ENCODE assay signal across 7 cellular contexts in the genomic region with DNA sequence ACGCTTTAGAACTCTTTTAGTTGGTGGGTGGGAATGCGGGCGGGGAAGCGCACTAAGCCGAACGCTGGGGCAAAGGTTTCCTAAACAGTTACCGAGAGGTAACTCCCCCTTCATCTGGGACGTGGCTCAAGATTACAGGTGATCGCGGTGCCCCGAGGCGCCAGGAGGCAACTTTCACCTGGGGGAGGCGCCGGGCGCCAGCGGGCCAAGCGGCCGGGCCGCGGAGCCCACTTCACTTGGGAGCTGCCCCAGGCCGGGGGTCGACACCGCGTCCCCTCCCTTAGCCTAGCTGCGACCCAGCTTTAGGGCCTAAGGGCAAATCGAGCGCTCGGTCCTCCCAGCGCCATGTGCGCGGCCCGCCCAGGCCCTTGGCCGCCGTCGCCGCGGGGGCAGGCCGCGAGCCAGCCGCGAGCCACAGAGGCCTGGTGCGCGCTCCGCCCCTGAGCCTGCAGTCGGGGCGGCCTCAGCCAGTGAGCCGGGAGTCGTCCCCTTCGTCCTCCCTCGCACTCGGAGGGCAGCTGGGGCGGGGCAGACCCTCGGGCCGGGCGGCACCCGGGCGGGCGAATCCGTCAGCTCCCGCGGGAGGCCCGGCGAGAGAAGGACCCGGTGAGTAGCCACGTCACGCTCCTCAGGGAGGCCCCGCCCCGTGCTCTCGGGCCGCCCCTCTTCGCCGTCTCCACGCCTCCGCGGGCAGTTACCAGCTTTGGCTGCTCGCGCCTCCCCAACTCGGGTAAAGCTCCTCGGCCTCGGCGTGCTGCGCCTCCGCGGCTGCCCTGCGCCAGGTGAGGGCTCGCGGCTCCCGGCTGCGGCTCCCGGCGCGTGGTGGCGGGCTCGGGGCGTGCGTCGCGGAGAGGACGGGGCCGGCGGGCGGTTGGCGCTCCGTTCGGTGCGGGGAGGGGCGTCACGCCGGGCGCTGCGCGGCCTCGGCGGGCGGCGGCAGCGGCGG. TPM values are rescaled to one million over a fixed set of nuclear protein-coding genes. Genes with fewer than 3 reads are reported as not detected.
DNase-seq lines count a peak whose midpoint lies in the region; ATAC-seq and TF ChIP-seq lines count a peak whose summit lies in the region.

A gene (plus strand): TSS at position 693 of the 946 bp plus-strand sequence. CDS start 13,640 bp downstream, outside the sequence.

- H2AFZ ChIP-seq in hepatocyte: peak within 1 kb of the TSS; percentile 92

- H3K4me3 ChIP-seq in astrocyte of the cerebellum (ENCODE audit: low read depth, low read length): peak within 1 kb of the TSS; percentile 82
- peak within 1 kb of the TSS; percentile 73 for H3K4me3 ChIP-seq in hepatocyte
- H3K4me3 ChIP-seq in retinal pigment epithelial cell (ENCODE audit: low read length): peak within 1 kb of the TSS; percentile 84

- no peaks in the 10 kb centered on the region for H3K36me3 ChIP-seq in hepatocyte (replicated peaks; ENCODE audit: insufficient read depth, low read depth)

- peaks cover 7% of the 10 kb centered on the region for H4K20me1 ChIP-seq in hepatocyte (ENCODE audit: insufficient read depth, poor library complexity, severe bottlenecking)

- in situ Hi-C loops in astrocyte of the cerebellum (cut with HindIII; ENCODE audit: low sequenced_read_pairs): no loop called here

- H3K4me1 ChIP-seq in hepatocyte (ENCODE audit: insufficient read depth): peaks cover 4% of the 10 kb centered on the region

- peak within 1 kb of the TSS; percentile 98 for H3K27ac ChIP-seq in hepatocyte

- H3K79me2 ChIP-seq in hepatocyte: peaks cover 34% of the 10 kb centered on the region

- ATAC-seq in GM18511 (IDR thresholded peaks at IDR 0.05; ENCODE audit: unreplicated experiment) (peak; percentile 89), HG02981 (IDR thresholded peaks at IDR 0.05; ENCODE audit: unreplicated experiment) (peak; percentile 87)

- no peaks in the 10 kb centered on the region for H3K27me3 ChIP-seq in hepatocyte

- TF ChIP-seq CTCF in astrocyte of the cerebellum (IDR thresholded peaks at IDR 0.05; ENCODE audit: low read depth, low read length, missing control alignments): no peak
- no peak for TF ChIP-seq CTCF in hepatocyte (IDR thresholded peaks at IDR 0.05; ENCODE audit: poor library complexity)
- TF ChIP-seq CTCF in retinal pigment epithelial cell (conservative IDR thresholded peaks at IDR 0.05; ENCODE audit: low read depth, low read length): no peak

- H3K4me2 ChIP-seq in hepatocyte: peak within 1 kb of the TSS; percentile 79

- DNase-seq in NCI-H2029 (lab: John Stamatoyannopoulos, UW) (peak; percentile 93), T-helper 9 cell (peak; percentile 84), astrocyte of the cerebellum (ENCODE audit: low read depth) (peak; percentile 83), hepatocyte (ENCODE audit: low spot score) (peak; percentile 98), retinal pigment epithelial cell (ENCODE audit: low read depth) (peak; percentile 89)

- no peaks in the 10 kb centered on the region for H3K9me2 ChIP-seq in hepatocyte (replicated peaks; ENCODE audit: insufficient read depth)

- 2% methylated on average over 77 of the region's 118 CpGs for WGBS in hepatocyte (ENCODE audit: low lambda C conversion rate, missing lambda C conversion rate)

- no peaks in the 10 kb centered on the region for H3K9me3 ChIP-seq in hepatocyte (ENCODE audit: low read depth)

RNA-seq across cellular contexts. Expression of the gene that starts here (rescaled TPM):
- total RNA-seq in hepatocyte: 29.1 and 30.7 TPM in 2 replicates
- 12.4 and 13.8 TPM in 2 replicates for polyA plus RNA-seq in hepatocyte

Comparison
In these comparisons a context has a peak if more than half of its experiments do, and no peak if none do; other contexts are left out.
1. Peak in every context shown above with its lines: DNase-seq, ATAC-seq, H3K4me3 ChIP-seq and H3K27ac ChIP-seq.